Comparison of ENCODE assay signal across 8 cellular contexts in genomic region chr20:25867776-25868649, GRCh38.
DNase-seq lines count a peak whose midpoint lies in the region; ATAC-seq and TF ChIP-seq lines count a peak whose summit lies in the region.

No MANE protein-coding gene starts in this region.

- H3K4me3 ChIP-seq in Jurkat, Clone E6-1 (ENCODE audit: low read length), result peak overlapping the region; percentile 37
- H3K4me3 ChIP-seq in coronary artery, result peak overlapping the region; percentile 68

- no peak for TF ChIP-seq CTCF in coronary artery (IDR thresholded peaks at IDR 0.05)

- DNase-seq in Jurkat, Clone E6-1 (ENCODE audit: low read depth, low spot score), result peak; percentile 63
- DNase-seq in activated CD4-positive, alpha-beta T cell treated with anti-CD3 and anti-CD28 coated beads for 24 hours (ENCODE audit: low read depth in 2 of 2), result peak; percentile 56 to 63
- peak; percentile 85 for DNase-seq in coronary artery (ENCODE audit: low spot score)
- DNase-seq in left lobe of liver (ENCODE audit: low spot score), result peak; percentile 64
- DNase-seq in stimulated activated CD4-positive, alpha-beta T cell treated with anti-CD3 and anti-CD28 coated beads, Interleukin-2, amount 100 ng/mL, for 24 hours, result peak; percentile 73 to 80
- DNase-seq in AML-193 (lab: John Stamatoyannopoulos, UW), result no peak

- ATAC-seq in GM18909 (IDR thresholded peaks at IDR 0.05; ENCODE audit: poor library complexity, unreplicated experiment) (peak; percentile 61), left lobe of liver (peak; percentile 77), HG03045 (IDR thresholded peaks at IDR 0.05; ENCODE audit: unreplicated experiment) (no peak)

- H3K27ac ChIP-seq in coronary artery, result peak overlapping the region in 1 of 2 donors; percentile 33

Comparison
In these comparisons a context has a peak if more than half of its experiments do, and no peak if none do; other contexts are left out.
1. DNase-seq: peak in Jurkat, Clone E6-1 (single experiment), activated CD4-positive, alpha-beta T cell treated with anti-CD3 and anti-CD28 coated beads for 24 hours (2 of 2), coronary artery (single experiment), left lobe of liver (single experiment) and stimulated activated CD4-positive, alpha-beta T cell treated with anti-CD3 and anti-CD28 coated beads, Interleukin-2, amount 100 ng/mL, for 24 hours (2 of 2); none in AML-193 (0 of 2).